Comparison of ENCODE assay signal across 8 cellular contexts in the genomic region with DNA sequence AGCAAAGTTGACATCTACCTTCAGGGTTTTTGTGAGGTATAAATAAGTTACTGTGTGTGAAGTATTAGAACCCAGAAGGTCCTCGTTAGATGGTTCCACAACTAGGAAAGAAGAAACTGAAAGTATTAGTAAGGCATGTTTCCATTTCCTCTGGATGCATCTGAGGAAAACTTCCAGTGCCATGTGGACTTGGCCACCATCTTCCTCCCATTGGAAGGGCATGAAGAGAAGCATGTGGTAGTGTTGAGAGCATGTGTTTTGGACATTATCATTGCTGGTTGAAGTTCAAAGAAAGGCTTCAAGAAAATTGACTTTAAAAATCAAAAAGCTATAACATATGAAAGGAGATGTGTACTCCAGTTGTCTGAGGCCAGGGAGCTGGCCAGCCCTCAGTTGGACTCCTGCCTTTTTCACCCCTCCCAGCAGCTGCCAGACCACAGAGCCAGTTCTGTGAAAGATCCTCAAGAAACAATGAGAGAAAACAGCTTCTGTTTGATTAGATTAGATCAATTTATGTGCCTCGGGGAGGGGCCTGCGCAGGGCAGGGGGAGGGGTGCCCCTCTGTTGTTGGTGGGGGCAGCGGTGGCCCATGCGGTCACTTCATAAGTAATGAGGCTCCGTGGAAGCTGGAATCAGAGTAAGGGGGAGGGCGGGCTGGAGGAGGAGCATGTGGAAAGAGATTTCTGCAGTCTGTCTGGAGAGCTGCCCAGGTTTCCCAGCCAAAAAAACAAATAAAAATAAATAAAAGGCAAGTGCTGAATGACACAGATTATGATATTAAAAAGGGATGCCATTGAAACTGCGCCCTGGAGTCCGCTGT.
DNase-seq lines count a peak whose midpoint lies in the region; ATAC-seq and TF ChIP-seq lines count a peak whose summit lies in the region.

No MANE protein-coding gene starts in this region.

- H3K27me3 Mint-ChIP-seq in T-helper 17 cell (no peaks in the 10 kb centered on the region), nephron progenitor cell (ENCODE audit: low read depth, poor library complexity) (no peaks in the 10 kb centered on the region)

- H4K20me1 ChIP-seq in fibroblast of lung (ENCODE audit: control insufficient read depth, extremely low read depth, insufficient read depth, low read length) = no peaks in the 10 kb centered on the region

- H3K4me1 Mint-ChIP-seq in T-helper 17 cell (peaks cover 54% of the 10 kb centered on the region), nephron progenitor cell (peaks cover 69% of the 10 kb centered on the region)

- H3K4me1 ChIP-seq in fibroblast of lung (ENCODE audit: control insufficient read depth, extremely low read depth, insufficient read depth, low read length) = peaks cover 4% of the 10 kb centered on the region
- peaks cover 12% of the 10 kb centered on the region for H3K4me1 ChIP-seq in effector memory CD4-positive, alpha-beta T cell (ENCODE audit: control insufficient read depth, insufficient read depth, low read length, poor library complexity, severe bottlenecking)

- peak overlapping the region; percentile 28 for H3K27ac ChIP-seq in fibroblast of lung (ENCODE audit: insufficient read depth, low read length)
- H3K27ac ChIP-seq in effector memory CD4-positive, alpha-beta T cell (ENCODE audit: insufficient read depth, low read length, poor library complexity, severe bottlenecking) = no peak overlapping the region

- H3K9me3 ChIP-seq in T-helper 17 cell (ENCODE audit: control insufficient read depth, low read length, poor library complexity, severe bottlenecking) (no peaks in the 10 kb centered on the region), fibroblast of lung (ENCODE audit: control insufficient read depth, insufficient read depth, low read depth, low read length) (no peaks in the 10 kb centered on the region)
- no peaks in the 10 kb centered on the region for H3K9me3 ChIP-seq in effector memory CD4-positive, alpha-beta T cell (ENCODE audit: control insufficient read depth, low read length)

- TF ChIP-seq CTCF in AG09319 (IDR thresholded peaks at IDR 0.05; ENCODE audit: low read depth, low read length) (no peak), HFF-Myc (IDR thresholded peaks at IDR 0.05; ENCODE audit: low read depth, low read length, missing control alignments) (no peak), fibroblast of lung (conservative IDR thresholded peaks at IDR 0.05 in 1 of 2, IDR thresholded peaks at IDR 0.05 in 1 of 2; ENCODE audit: low read depth in 1 of 2, low read length in 2 of 2) (no peak), nephron progenitor cell (IDR thresholded peaks at IDR 0.05) (no peak)

- peaks cover 3% of the 10 kb centered on the region for H3K79me2 ChIP-seq in fibroblast of lung (ENCODE audit: control insufficient read depth, insufficient read depth, low read length)

- H3K27ac Mint-ChIP-seq in T-helper 17 cell (peak overlapping the region; percentile 63), nephron progenitor cell (peak overlapping the region; percentile 93)

- no peaks in the 10 kb centered on the region for H3K27me3 ChIP-seq in fibroblast of lung (ENCODE audit: control insufficient read depth, insufficient read depth, low read length)
- H3K27me3 ChIP-seq in effector memory CD4-positive, alpha-beta T cell (replicated peaks; ENCODE audit: control insufficient read depth, insufficient read depth, low read length, poor library complexity, severe bottlenecking) = no peaks in the 10 kb centered on the region

- H3K9ac ChIP-seq in fibroblast of lung (ENCODE audit: insufficient read depth, low read length) = no peak overlapping the region

- H3K4me3 ChIP-seq in HFF-Myc (replicated peaks; ENCODE audit: low read depth, low read length) (peak overlapping the region; percentile 22), fibroblast of lung (replicated peaks in 1 of 4; ENCODE audit: control extremely low read depth in 1 of 4, insufficient read depth in 1 of 4, low read depth in 3 of 4, low read length in 4 of 4) (peak overlapping the region in 3 of 4 experiments; percentile 19 to 41 (median 36))
- no peak overlapping the region for H3K4me3 ChIP-seq in effector memory CD4-positive, alpha-beta T cell (ENCODE audit: insufficient read depth, low read depth, low read length, poor library complexity, severe bottlenecking)

- no peak for TF ChIP-seq POLR2A in GM18505 (IDR thresholded peaks at IDR 0.05; ENCODE audit: borderline replicate concordance, extremely low read depth, insufficient read depth, insufficient read length)

- DNase-seq in AG09319 (ENCODE audit: extremely low read depth, low read depth) = peak; percentile 62
- DNase-seq in HFF-Myc (ENCODE audit: extremely low read depth, low read depth) = peak; percentile 69
- DNase-seq in T-helper 17 cell = no peak
- peak; percentile 79 to 92 for DNase-seq in fibroblast of lung (ENCODE audit: low read depth in 2 of 2)
- peak; percentile 60 for DNase-seq in nephron progenitor cell
- DNase-seq in cortex of kidney (lab: John Stamatoyannopoulos, UW) = no peak
- DNase-seq in effector memory CD4-positive, alpha-beta T cell = no peak

- peak overlapping the region; percentile 44 for H3K4me2 ChIP-seq in fibroblast of lung (ENCODE audit: extremely low read depth, insufficient read depth, low read length)

- H3K4me3 Mint-ChIP-seq in T-helper 17 cell = no peak overlapping the region
- peak overlapping the region; percentile 77 for H3K4me3 Mint-ChIP-seq in nephron progenitor cell

- H3K36me3 Mint-ChIP-seq in T-helper 17 cell (ENCODE audit: low read depth) (peaks cover 5% of the 10 kb centered on the region), nephron progenitor cell (ENCODE audit: low read depth) (peaks cover 9% of the 10 kb centered on the region)

- ATAC-seq in T-helper 17 cell = no peak
- no peak for ATAC-seq in GM18505 (IDR thresholded peaks at IDR 0.05; ENCODE audit: unreplicated experiment)

- no peak overlapping the region for H2AFZ ChIP-seq in fibroblast of lung (ENCODE audit: low read length)

- H3K36me3 ChIP-seq in fibroblast of lung (ENCODE audit: control insufficient read depth, insufficient read depth, low read length) = no peaks in the 10 kb centered on the region
- no peaks in the 10 kb centered on the region for H3K36me3 ChIP-seq in effector memory CD4-positive, alpha-beta T cell (ENCODE audit: control insufficient read depth, insufficient read depth, low read length)

- H3K9me3 Mint-ChIP-seq in nephron progenitor cell = no peaks in the 10 kb centered on the region

Comparison
In these comparisons a context has a peak if more than half of its experiments do, and no peak if none do; other contexts are left out.
1. DNase-seq: peak in AG09319 (single experiment), HFF-Myc (single experiment), fibroblast of lung (2 of 2) and nephron progenitor cell (single experiment); none in T-helper 17 cell (0 of 3), cortex of kidney (single experiment) and effector memory CD4-positive, alpha-beta T cell (0 of 3).